29 cellular contexts compared by ENCODE assay signal in genomic region chr19:15635016-15635805, GRCh38. TPM values are rescaled to one million over a fixed set of nuclear protein-coding genes. Genes with fewer than 3 reads are reported as not detected.
"Had no signal": no experiment of that assay in that cellular context is flagged by ENCODE, and none has a peak within 500 bp of the region (broad histone marks: within the 10 kb centered on the region; RNA-seq: fewer than 3 reads in every experiment).

No MANE protein-coding gene starts in this region.

- H3K36me3 Mint-ChIP-seq: memory B cell, naive B cell, neural progenitor cell, type B pancreatic cell had no signal

- ATAC-seq: effector memory CD8-positive, alpha-beta T cell; psoas muscle; right cardiac atrium had no signal

- H3K4me3 Mint-ChIP-seq: effector memory CD8-positive, alpha-beta T cell; memory B cell; neural progenitor cell; T-helper 1 cell treated with Interleukin-12 subunit alpha and Interleukin-12 subunit beta and Interleukin-4 antibody, amounts not matched to agents 30 μg/mL and 1 μg/mL, for 36 hours; type B pancreatic cell had no signal

- H2AFZ ChIP-seq: neural progenitor cell had no signal

- H3K27me3 ChIP-seq: neural progenitor cell, ovary, testis had no signal

- H3K27ac Mint-ChIP-seq: effector memory CD8-positive, alpha-beta T cell; memory B cell; naive B cell; neural progenitor cell; T-helper 1 cell treated with Interleukin-12 subunit alpha and Interleukin-12 subunit beta and Interleukin-4 antibody, amounts not matched to agents 30 μg/mL and 1 μg/mL, for 36 hours; type B pancreatic cell had no signal

- H3K4me1 ChIP-seq: left ventricle myocardium inferior, neural progenitor cell, psoas muscle had no signal

- H3K4me3 ChIP-seq: left ventricle myocardium inferior, neural progenitor cell, ovary, psoas muscle, skin epidermis, stomach, testis had no signal

- H3K36me3 ChIP-seq: left ventricle myocardium inferior, neural progenitor cell, ovary, stomach had no signal

- H3K4me1 Mint-ChIP-seq: neural progenitor cell had no signal

- H3K4me2 ChIP-seq: neural progenitor cell had no signal

- H3K27ac ChIP-seq: left ventricle myocardium inferior, neural progenitor cell, ovary, psoas muscle, skin epidermis, stomach, testis, VCaP had no signal

- H3K9me3 ChIP-seq: left ventricle myocardium inferior, ovary, psoas muscle, stomach, testis had no signal

- H3K27me3 Mint-ChIP-seq: type B pancreatic cell had no signal

- DNase-seq: activated CD4-positive, CD25-positive, alpha-beta regulatory T cell treated with anti-CD3 and anti-CD28 coated beads, Interleukin-2, amount 50 U/mL, for 72 hours; activated CD8-positive, alpha-beta memory T cell treated with anti-CD3 and anti-CD28 coated beads for 24 hours; activated CD8-positive, alpha-beta memory T cell treated with anti-CD3 and anti-CD28 coated beads, Interleukin-2, amount 50 U/mL, for 48 hours; activated effector memory CD4-positive, alpha-beta T cell treated with Interleukin-2 at 50 U/mL for 16 hours; activated naive CD4-positive, alpha-beta T cell treated with anti-CD3 and anti-CD28 coated beads, Interleukin-2, amount 50 U/mL, for 16 hours; activated T-cell treated with anti-CD3 and anti-CD28 coated beads, Interleukin-2, amount 50 U/mL, for 48 hours; dermis blood vessel endothelial cell; effector memory CD8-positive, alpha-beta T cell; foreskin melanocyte; left ventricle myocardium inferior; naive B cell; ovary; psoas muscle; stimulated activated CD4-positive, alpha-beta T cell treated with anti-CD3 and anti-CD28 coated beads, Interleukin-4, amount 100 ng/mL, for 1 hour; stomach; testis had no signal

- H3K9ac ChIP-seq: neural progenitor cell had no signal

- H3K9me3 Mint-ChIP-seq: effector memory CD8-positive, alpha-beta T cell; T-helper 1 cell treated with Interleukin-12 subunit alpha and Interleukin-12 subunit beta and Interleukin-4 antibody, amounts not matched to agents 30 μg/mL and 1 μg/mL, for 36 hours; type B pancreatic cell had no signal

RNA-seq across cellular contexts. Expression of gene CYP4F3, which starts 5.5 kb away (rescaled TPM):
- total RNA-seq: astrocyte, chondrocyte, dermis blood vessel endothelial cell, epithelial cell of proximal tubule, fibroblast of lung, left ventricle myocardium inferior had no signal
- polyA plus RNA-seq: fibroblast of lung had no signal

RNA-seq across cellular contexts. Expression of gene CYP4F8, which starts 20.2 kb away (rescaled TPM):
- total RNA-seq: astrocyte, chondrocyte, dermis blood vessel endothelial cell, epithelial cell of proximal tubule, fibroblast of lung, left ventricle myocardium inferior, psoas muscle, right cardiac atrium, stomach had no signal
- polyA plus RNA-seq: adipose tissue, fibroblast of lung, keratinocyte, ovary, psoas muscle, right cardiac atrium, stomach had no signal

RNA-seq across cellular contexts. Expression of gene CYP4F12, which starts 37.7 kb away (rescaled TPM):
- total RNA-seq: astrocyte, chondrocyte, dermis blood vessel endothelial cell, epithelial cell of proximal tubule, fibroblast of lung had no signal
- polyA plus RNA-seq: fibroblast of lung had no signal
